23 cellular contexts compared by ENCODE assay signal in the genomic region with DNA sequence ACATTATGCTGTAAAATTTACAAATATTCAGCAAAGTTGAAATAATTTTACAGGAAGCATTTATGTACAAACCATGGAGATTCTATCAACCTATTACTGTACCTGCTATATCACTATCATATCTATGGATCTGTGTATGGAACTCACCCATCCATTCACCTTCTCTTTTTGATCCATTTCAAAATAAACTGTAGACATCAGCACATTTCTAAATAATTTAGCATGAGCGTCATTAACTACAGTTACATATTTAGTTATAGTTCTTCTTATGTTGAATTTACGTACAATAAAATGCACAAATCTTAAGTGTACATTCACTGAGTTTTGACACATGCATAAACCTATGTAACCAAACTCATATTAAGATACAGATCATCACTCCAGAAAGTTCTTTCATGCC.
"Had no signal": no experiment of that assay in that cellular context is flagged by ENCODE, and none has a peak within 500 bp of the region (broad histone marks: within the 10 kb centered on the region; RNA-seq: fewer than 3 reads in every experiment).

No MANE protein-coding gene starts in this region.

- H3K27me3 ChIP-seq: gastrocnemius medialis, transverse colon had no signal

- H3K27ac ChIP-seq: brain microvascular endothelial cell, gastrocnemius medialis, transverse colon had no signal

- H3K36me3 ChIP-seq: brain microvascular endothelial cell, gastrocnemius medialis, transverse colon had no signal

- DNase-seq: activated CD4-positive, alpha-beta T cell treated with anti-CD3 and anti-CD28 coated beads for 48 hours; activated CD4-positive, alpha-beta T cell treated with anti-CD3 and anti-CD28 coated beads, Interleukin-2, amount 50 U/mL, for 48 hours; activated CD8-positive, alpha-beta memory T cell treated with anti-CD3 and anti-CD28 coated beads for 24 hours; activated gamma-delta T cell; activated naive CD4-positive, alpha-beta T cell treated with anti-CD3 and anti-CD28 coated beads, Interleukin-2, amount 10 ng/mL, durations not matched to agents 7 days and 5 days; activated naive CD8-positive, alpha-beta T cell treated with anti-CD3 and anti-CD28 coated beads, Interleukin-2, amount 10 ng/mL, durations not matched to agents 7 days and 5 days; activated T-cell treated with anti-CD3 and anti-CD28 coated beads, Interleukin-2, amount 50 U/mL, for 1 hour; brain microvascular endothelial cell; cortex of kidney; effector memory CD8-positive, alpha-beta T cell; erythroblast; gastrocnemius medialis; glutamatergic neuron; kidney; left colon; midbrain; naive thymus-derived CD4-positive, alpha-beta T cell; posterior cingulate gyrus; right cardiac atrium; stimulated activated CD4-positive, alpha-beta T cell treated with anti-CD3 and anti-CD28 coated beads, Interleukin-2, amount 100 ng/mL, for 48 hours; stimulated activated naive CD4-positive, alpha-beta T cell treated with Interleukin-2 at 50 U/mL for 16 hours; T-helper 9 cell; transverse colon had no signal

- ATAC-seq: left colon, right cardiac atrium had no signal

- H3K9me3 ChIP-seq: gastrocnemius medialis, transverse colon had no signal

- H3K4me3 ChIP-seq: gastrocnemius medialis, transverse colon had no signal
